ENCODE assay signal across 9 cellular contexts in genomic region chr1:221793439-221794078, GRCh38. TPM values are rescaled to one million over a fixed set of nuclear protein-coding genes. Genes with fewer than 3 reads are reported as not detected.
DNase-seq lines count a peak whose midpoint lies in the region; ATAC-seq, FAIRE-seq and TF ChIP-seq lines count a peak whose summit lies in the region.
"Had no signal": no experiment of that assay in that cellular context is flagged by ENCODE, and none has a peak within 500 bp of the region (broad histone marks: within the 10 kb centered on the region; RNA-seq: fewer than 3 reads in every experiment).

No MANE protein-coding gene starts in this region.

- no peak overlapping the region for H3K18ac ChIP-seq in H1 (ENCODE audit: extremely low read depth, low read length)

- H3K4me3 ChIP-seq in H1 (ENCODE audit: extremely low read depth in 1 of 4, insufficient read depth in 2 of 4, low read depth in 3 of 4, low read length in 4 of 4), result no peak overlapping the region
- H3K4me3 ChIP-seq: dorsolateral prefrontal cortex had no signal

- TF ChIP-seq RAD21 in H1 (IDR thresholded peaks at IDR 0.05 in 1 of 2, conservative IDR thresholded peaks at IDR 0.05 in 1 of 2; ENCODE audit: low read depth in 2 of 2, low read length in 2 of 2), result no peak

- POLR2A ChIA-PET in H1 (lab: Charles Lee; ENCODE audit: partially characterized antibody), result no interaction called here

- no peak overlapping the region for H4K5ac ChIP-seq in H1 (ENCODE audit: insufficient read length, low read depth, low read length)

- no peak overlapping the region for H3K9ac ChIP-seq in H1 (replicated peaks in 1 of 4; ENCODE audit: extremely low read depth in 1 of 4, low read depth in 3 of 4, low read length in 3 of 4)

- no peak overlapping the region; the same call in 1 of the 2 replicates for H2BK12ac ChIP-seq in H1 (ENCODE audit: low read depth, low read length)

- H2AK5ac ChIP-seq in H1 (ENCODE audit: low read depth, low read length), result no peak overlapping the region

- FAIRE-seq in H1 (lab: Jason Lieb, UNC), result no peak

- no peaks in the 10 kb centered on the region; a peak in 1 of 7 replicates for H3K27me3 ChIP-seq in H1 (replicated peaks in 1 of 4; ENCODE audit: control insufficient read depth in 3 of 4, extremely low read depth in 1 of 4, insufficient read depth in 3 of 4, low read length in 3 of 4)
- H3K27me3 ChIP-seq: dorsolateral prefrontal cortex had no signal

- H3K14ac ChIP-seq in H1 (ENCODE audit: insufficient read length), result no peak overlapping the region

- H3K23ac ChIP-seq in H1 (ENCODE audit: insufficient read length), result no peak overlapping the region

- no peak overlapping the region for H4K91ac ChIP-seq in H1 (replicated peaks; ENCODE audit: insufficient read length, low read length)

- no peaks in the 10 kb centered on the region for H4K20me1 ChIP-seq in H1 (replicated peaks in 1 of 2; ENCODE audit: control insufficient read depth in 1 of 2, insufficient read depth in 2 of 2, low read length in 2 of 2)

- H2BK5ac ChIP-seq in H1 (ENCODE audit: low read depth, low read length), result no peak overlapping the region

- CTCF ChIA-PET in H1 (lab: Charles Lee; ENCODE audit: partially characterized antibody), result no interaction called here

- H2AFZ ChIP-seq in H1 (ENCODE audit: low read length), result no peak overlapping the region

- H3K79me2 ChIP-seq in H1 (ENCODE audit: control insufficient read depth in 1 of 2, insufficient read depth in 2 of 2, low read length in 2 of 2), result no peaks in the 10 kb centered on the region

- H3K56ac ChIP-seq in H1 (replicated peaks; ENCODE audit: insufficient read length, low read depth, low read length), result no peak overlapping the region

- DNase-seq in H1 (ENCODE audit: low read depth in 1 of 2, low spot score in 2 of 2) (no peak), DMS153 treated with DMSO at 0.1 percent for 48 hours (lab: John Stamatoyannopoulos, UW; ENCODE audit: unreplicated experiment) (no peak), OCI-M2 (lab: John Stamatoyannopoulos, UW; ENCODE audit: unreplicated experiment) (no peak), SK-N-DZ (ENCODE audit: low spot score) (no peak), cortex of kidney (lab: John Stamatoyannopoulos, UW) (no peak)
- DNase-seq: dorsolateral prefrontal cortex had no signal

- H3K27ac ChIP-seq in H1 (ENCODE audit: low read depth, low read length), result no peak overlapping the region
- H3K27ac ChIP-seq: dorsolateral prefrontal cortex had no signal

- no peak overlapping the region for H2BK15ac ChIP-seq in H1 (ENCODE audit: low read length)

- ATAC-seq in GM18499 (IDR thresholded peaks at IDR 0.05; ENCODE audit: insufficient read depth, unreplicated experiment), result peak; percentile 51
- ATAC-seq in GM21360 (IDR thresholded peaks at IDR 0.05; ENCODE audit: unreplicated experiment), result peak; percentile 83
- ATAC-seq in HG03378 (IDR thresholded peaks at IDR 0.05; ENCODE audit: unreplicated experiment), result peak; percentile 78

- TF ChIP-seq POLR2A in H1 (IDR thresholded peaks at IDR 0.05; ENCODE audit: control extremely low read depth in 1 of 2, low read depth in 2 of 2, low read length in 2 of 2), result no peak

- no peak overlapping the region for H3K4me2 ChIP-seq in H1 (ENCODE audit: insufficient read depth in 1 of 2, low read depth in 2 of 2, low read length in 2 of 2)

- no peaks in the 10 kb centered on the region for H3K9me3 ChIP-seq in H1 (ENCODE audit: insufficient read depth in 2 of 2, low read depth in 1 of 2, low read length in 1 of 2)

- no peak overlapping the region for H2BK120ac ChIP-seq in H1 (replicated peaks; ENCODE audit: low read depth, low read length)

- no peaks in the 10 kb centered on the region for H3K23me2 ChIP-seq in H1 (ENCODE audit: low read depth, low read length)

- H2BK20ac ChIP-seq in H1 (ENCODE audit: low read length), result 0 out of 2 replicates have a peak overlapping the region, but pooled peaks have one; percentile 25

- no peak overlapping the region for H3K4ac ChIP-seq in H1 (replicated peaks; ENCODE audit: insufficient read length, low read depth, low read length)

- H3K36me3 ChIP-seq in H1 (ENCODE audit: control insufficient read depth in 2 of 4, insufficient read depth in 4 of 4, low read length in 3 of 4), result no peaks in the 10 kb centered on the region

- no peaks in the 10 kb centered on the region for H3K79me1 ChIP-seq in H1 (ENCODE audit: low read depth, low read length)

- no peak for TF ChIP-seq CTCF in H1 (IDR thresholded peaks at IDR 0.05; ENCODE audit: control extremely low read depth in 1 of 3, insufficient read depth in 1 of 3, low read depth in 1 of 3, low read length in 3 of 3)

- TF ChIP-seq EP300 in H1 (IDR thresholded peaks at IDR 0.05; ENCODE audit: borderline replicate concordance in 1 of 2, low read depth in 2 of 2, low read length in 2 of 2), result no peak

- no peak overlapping the region for H4K8ac ChIP-seq in H1 (ENCODE audit: extremely low read depth, insufficient read depth, low read length)

- WGBS in H1 (ENCODE audit: extremely low coverage in 1 of 2, insufficient coverage in 1 of 2, insufficient read length in 1 of 2, insufficient replicate concordance in 2 of 2, low coverage in 1 of 2, low lambda C conversion rate in 2 of 2, missing lambda C conversion rate in 1 of 2), 2 experiments, result 91% methylated on average over 3 of the region's 3 CpGs; no CpG with 5 or more reads in 1 of the 2 experiments

- no peaks in the 10 kb centered on the region for H3K4me1 ChIP-seq in H1 (replicated peaks in 1 of 4; ENCODE audit: control insufficient read depth in 3 of 4, insufficient read depth in 4 of 4, low read length in 3 of 4)

TF ChIP-seq in H1, 55 proteins besides CTCF, POLR2A, EP300 and RAD21 (continues in another document):
- TF ChIP-seq BCL11A (IDR thresholded peaks at IDR 0.05; ENCODE audit: low read depth in 2 of 2, low read length in 2 of 2), result no peak

RNA-seq across cellular contexts. Expression of gene DUSP10, which starts 51.7 kb away (rescaled TPM):
- 1.2 and 1.5 TPM in 2 replicates for total RNA-seq in H1 (2021; fragmentation: NEBNext Ultra II Directional; extraction: Animal tissue kit (Norgen Biotek cat#: 25700))
- polyA plus RNA-seq in H1 (2011; rRNA removed), result 1.2 and 1.6 TPM in 2 replicates
- 1.6 TPM for polyA plus RNA-seq in H1 (2011; cell fraction: cytosol; rRNA removed)
- polyA plus RNA-seq in H1 (2011; cell fraction: nucleus; rRNA removed), result 2.2 TPM
- polyA plus RNA-seq in H1 (2012, experiment 1 of 2), result 0.59 to 1.1 TPM (median 0.71 TPM) in 4 replicates
- polyA plus RNA-seq in H1 (2012, experiment 2 of 2), result 0.25 TPM
- polyA plus RNA-seq in H1 (2013, experiment 1 of 2), result 0.75 TPM
- polyA plus RNA-seq in H1 (2013, experiment 2 of 2), result 0.92 TPM
- 2.4 and 3.1 TPM in 2 replicates for polyA minus RNA-seq in H1 (2011; rRNA and poly(A)+ RNA removed)
- polyA minus RNA-seq in H1 (2011; cell fraction: cytosol; rRNA and poly(A)+ RNA removed), result 1.5 TPM
- 4.6 TPM for polyA minus RNA-seq in H1 (2011; cell fraction: nucleus; rRNA and poly(A)+ RNA removed)
- polyA plus RNA-seq in SK-N-DZ (2014; cell fraction: cytosol; rRNA removed), result 1.9 and 2.7 TPM in 2 replicates
- polyA plus RNA-seq in SK-N-DZ (2014; cell fraction: nucleus; rRNA removed), result 1.8 and 2.9 TPM in 2 replicates
